ENCODE assay signal across 2 cellular contexts in genomic region chr22:45935573-45935972, GRCh38.
TF ChIP-seq lines count a peak whose summit lies in the region.

No MANE protein-coding gene starts in this region.

TF ChIP-seq in HCT116, 20 proteins besides CTCF, POLR2A, EP300 and RAD21:
- TF ChIP-seq ZFX (IDR thresholded peaks at IDR 0.05): no peak
- no peak for TF ChIP-seq ZBTB33 (IDR thresholded peaks at IDR 0.05; ENCODE audit: extremely low read depth, insufficient replicate concordance, low read length)
- no peak for TF ChIP-seq REST (IDR thresholded peaks at IDR 0.05; ENCODE audit: low read depth)
- no peak for TF ChIP-seq SRF (IDR thresholded peaks at IDR 0.05; ENCODE audit: low read depth)
- no peak for TF ChIP-seq EGR1 (IDR thresholded peaks at IDR 0.05; ENCODE audit: low read depth)
- TF ChIP-seq JUND (IDR thresholded peaks at IDR 0.05): no peak
- TF ChIP-seq CBX3 (IDR thresholded peaks at IDR 0.05; ENCODE audit: low read depth): no peak
- no peak for TF ChIP-seq FOSL1 (IDR thresholded peaks at IDR 0.05; ENCODE audit: low read depth)
- no peak for TF ChIP-seq POLR2AphosphoS5 (IDR thresholded peaks at IDR 0.05; ENCODE audit: low read depth, low read length)
- no peak for TF ChIP-seq EZH2 (IDR thresholded peaks at IDR 0.05)

TF ChIP-seq in H1, 55 proteins besides CTCF, POLR2A, EP300 and RAD21:
- TF ChIP-seq TAF7 (optimal IDR thresholded peaks at IDR 0.05; ENCODE audit: borderline replicate concordance, low read depth, low read length) (no peak), KDM1A (IDR thresholded peaks at IDR 0.05; ENCODE audit: borderline replicate concordance, low read length) (peak; percentile 34; the same call in 1 of the 2 replicates)
